ENCODE assay signal across 8 cellular contexts in the genomic region with DNA sequence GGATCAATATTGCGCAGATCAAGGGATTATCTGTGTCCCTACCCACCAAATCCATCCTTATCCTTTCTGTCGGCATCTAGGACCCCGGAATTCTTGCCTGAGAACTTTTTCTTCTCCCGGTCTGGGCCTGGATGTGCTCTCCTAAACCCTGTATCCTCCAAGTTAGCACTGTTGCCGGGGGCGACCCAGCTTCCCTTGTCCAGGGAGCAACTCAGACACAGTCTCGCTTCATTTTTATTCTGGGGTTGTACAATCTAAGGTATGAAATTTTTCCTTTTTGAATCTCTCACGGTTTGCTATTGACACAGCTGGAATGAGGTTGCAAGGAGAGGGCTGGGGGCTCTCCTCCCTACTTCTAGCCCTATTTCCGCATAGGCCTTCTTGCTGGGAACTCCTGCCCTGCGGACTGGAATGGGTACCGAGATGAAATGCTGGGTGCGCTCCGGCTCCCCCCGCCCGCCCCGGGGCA. TPM values are rescaled to one million over a fixed set of nuclear protein-coding genes. Genes with fewer than 3 reads are reported as not detected.
DNase-seq lines count a peak whose midpoint lies in the region; ATAC-seq and TF ChIP-seq lines count a peak whose summit lies in the region.

No MANE protein-coding gene starts in this region.

- H3K27ac ChIP-seq in OCI-LY3 (ENCODE audit: low read length) (no peak overlapping the region), osteoblast (ENCODE audit: low read depth, low read length) (peak overlapping the region; percentile 87)

- DNase-seq in NCI-H1417 treated with DMSO at 0.1 percent for 48 hours (lab: John Stamatoyannopoulos, UW) (peak; percentile 49), NCI-H1417 (lab: John Stamatoyannopoulos, UW) (no peak), epithelial cell of esophagus (ENCODE audit: low read depth) (no peak), osteoblast (ENCODE audit: insufficient read length, low spot score, missing footprints) (no peak), HCEC 1CT (no peak)

- H4K20me1 ChIP-seq in OCI-LY3 (ENCODE audit: insufficient read depth, low read length) (peaks cover 18% of the 10 kb centered on the region; the same call in 1 of the 2 replicates), osteoblast (ENCODE audit: insufficient read depth, low read length) (peaks cover 3% of the 10 kb centered on the region)

- H3K36me3 ChIP-seq in OCI-LY3 (replicated peaks; ENCODE audit: low read depth, low read length) (peaks cover 27% of the 10 kb centered on the region), osteoblast (ENCODE audit: insufficient read depth, low read length) (peaks cover 14% of the 10 kb centered on the region)

- H3K9me3 ChIP-seq in OCI-LY3 (ENCODE audit: insufficient read depth, low read length) (no peaks in the 10 kb centered on the region), osteoblast (ENCODE audit: low read depth, low read length) (no peaks in the 10 kb centered on the region)

- no peak for ATAC-seq in GM19351 (IDR thresholded peaks at IDR 0.05; ENCODE audit: unreplicated experiment)
- ATAC-seq in GM19463 (IDR thresholded peaks at IDR 0.05; ENCODE audit: unreplicated experiment) = no peak

- TF ChIP-seq CTCF in OCI-LY3 (IDR thresholded peaks at IDR 0.05; ENCODE audit: low read depth, low read length) (no peak), epithelial cell of esophagus (IDR thresholded peaks at IDR 0.05; ENCODE audit: insufficient read depth, low read depth, low read length, missing control alignments) (no peak), osteoblast (IDR thresholded peaks at IDR 0.05; ENCODE audit: extremely low read depth, low read depth, low read length) (no peak)

- peak overlapping the region; percentile 67 for H2AFZ ChIP-seq in OCI-LY3 (ENCODE audit: low read depth, low read length)
- H2AFZ ChIP-seq in osteoblast (ENCODE audit: low read length) = peak overlapping the region; percentile 78

- H3K4me3 ChIP-seq in OCI-LY3 (ENCODE audit: low read length) = peak overlapping the region; percentile 92
- peak overlapping the region; percentile 95 for H3K4me3 ChIP-seq in epithelial cell of esophagus (ENCODE audit: low read length)
- H3K4me3 ChIP-seq in osteoblast (ENCODE audit: insufficient read depth, low read length) = peak overlapping the region; percentile 87

- H3K27me3 ChIP-seq in OCI-LY3 (ENCODE audit: low read depth, low read length) = no peaks in the 10 kb centered on the region
- H3K27me3 ChIP-seq in osteoblast (ENCODE audit: insufficient read depth, low read length) = peaks cover 11% of the 10 kb centered on the region

- H3K4me1 ChIP-seq in OCI-LY3 (ENCODE audit: low read length) = peaks cover 23% of the 10 kb centered on the region
- peaks cover 10% of the 10 kb centered on the region for H3K4me1 ChIP-seq in osteoblast (ENCODE audit: insufficient read depth, low read length)

- peak overlapping the region; percentile 98 for H3K9ac ChIP-seq in OCI-LY3 (ENCODE audit: low read length)

- H3K79me2 ChIP-seq in OCI-LY3 (ENCODE audit: low read length) (peaks cover 44% of the 10 kb centered on the region), osteoblast (ENCODE audit: insufficient read depth, low read length) (peaks cover 41% of the 10 kb centered on the region)

- peak overlapping the region; percentile 95 for H3K4me2 ChIP-seq in OCI-LY3 (ENCODE audit: low read length)
- H3K4me2 ChIP-seq in osteoblast (ENCODE audit: insufficient read depth, low read length) = peak overlapping the region; percentile 87

RNA-seq across cellular contexts. Expression of gene PNP, which starts 0.4 kb away (rescaled TPM):
- total RNA-seq in osteoblast = 27.7 and 29.7 TPM in 2 replicates

RNA-seq across cellular contexts. Expression of gene PIP4P1, which starts 7.6 kb away (rescaled TPM):
- 41.0 and 46.3 TPM in 2 replicates for total RNA-seq in osteoblast

RNA-seq across cellular contexts. Expression of gene APEX1, which starts 13.8 kb away (rescaled TPM):
- 66.0 and 74.9 TPM in 2 replicates for total RNA-seq in osteoblast

RNA-seq across cellular contexts. Expression of gene OSGEP, which starts 14.2 kb away (rescaled TPM):
- 36.8 and 47.8 TPM in 2 replicates for total RNA-seq in osteoblast

RNA-seq across cellular contexts. Expression of gene KLHL33, which starts 32.8 kb away (rescaled TPM):
- 0.36 and 0.59 TPM in 2 replicates for total RNA-seq in osteoblast
